In the genomic region with DNA sequence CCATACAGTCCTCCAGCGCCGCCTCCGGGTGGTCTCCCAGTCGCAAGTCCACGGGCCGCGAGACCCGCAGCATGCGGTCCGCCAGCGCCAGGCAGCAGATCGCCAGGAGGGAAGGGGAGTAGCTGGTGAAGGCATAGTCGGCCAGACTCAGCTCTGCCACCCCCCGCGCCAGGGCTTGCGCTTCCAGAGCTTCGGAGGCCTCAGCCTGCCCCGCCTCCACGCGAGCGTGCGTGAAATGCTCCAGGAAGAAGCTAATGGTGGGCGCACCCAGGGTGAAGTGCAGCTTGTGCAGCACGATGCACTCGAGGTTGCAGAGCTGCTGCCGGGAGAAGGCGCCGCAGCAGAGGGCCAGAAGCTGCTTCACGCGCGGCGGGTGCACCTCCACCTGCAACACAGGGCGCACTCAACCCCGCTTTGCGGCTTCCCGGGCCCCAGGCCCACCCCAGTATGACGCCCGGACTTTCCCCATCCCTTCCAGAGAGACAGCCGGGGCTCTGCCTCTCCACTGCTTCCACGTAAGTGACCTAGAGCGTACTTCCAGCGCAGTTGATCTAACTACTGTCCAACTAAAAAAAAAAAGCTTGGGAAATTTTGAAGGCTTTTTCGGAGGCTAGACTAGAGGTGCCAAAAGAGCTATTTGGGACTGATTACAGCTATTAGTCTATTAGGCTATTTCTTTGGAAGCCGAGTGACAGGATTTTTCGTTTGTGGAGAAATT, we compare ENCODE assay signal across 8 cellular contexts. TPM values are rescaled to one million over a fixed set of nuclear protein-coding genes. Genes with fewer than 3 reads are reported as not detected.
DNase-seq lines count a peak whose midpoint lies in the region; ATAC-seq and TF ChIP-seq lines count a peak whose summit lies in the region.

No MANE protein-coding gene starts in this region.

- intact Hi-C loops in PC-9 (cut with micrococcal nuclease; ENCODE audit: unreplicated experiment), result loop anchor here (2.0 kb wide), 1 partner anchor 75 kb away; the partner anchor contains the start of genes DHX29 and MTREX
- intact Hi-C loops in dendritic cell treated with granulocyte-macrophage colony-stimulating factor and Interleukin-4, amounts not matched to agents 40 ng/mL and 50 ng/mL, for 4 days (cut with micrococcal nuclease), result loop anchor here (5.0 kb wide), 1 partner anchor 59 kb away; the partner anchor contains the start of gene CDC20B

- no peaks in the 10 kb centered on the region for H3K36me3 ChIP-seq in PC-9 (ENCODE audit: low read depth)

- peaks cover 23% of the 10 kb centered on the region for H3K4me1 ChIP-seq in PC-9 (replicated peaks; ENCODE audit: insufficient read depth)

- no peaks in the 10 kb centered on the region for H4K20me1 ChIP-seq in PC-9 (ENCODE audit: insufficient read depth)

- no peaks in the 10 kb centered on the region for H3K9me3 ChIP-seq in PC-9 (ENCODE audit: insufficient read depth, low read depth)

- DNase-seq in NCI-H1092 treated with DMSO at 0.1 percent for 48 hours (lab: John Stamatoyannopoulos, UW) (peak; percentile 19), NCI-H1092 (lab: John Stamatoyannopoulos, UW) (no peak), PC-9 (peak in 1 of 2 experiments; percentile 37), neural crest cell (ENCODE audit: low read depth, low spot score) (peak; percentile 22), epidermal melanocyte (ENCODE audit: insufficient read length, low spot score) (no peak)

- CTCF ChIA-PET in PC-9 (lab: Charles Lee), result interaction anchor here (0.6 to 1.4 kb wide), 4 partner anchors 44 to 477 kb away, joined by 3 to 7 read pairs (median 3); no protein-coding TSS in a partner anchor

- POLR2A ChIA-PET in PC-9 (lab: Charles Lee; ENCODE audit: unreplicated experiment), result interaction anchor here (0.6 kb wide), 2 partner anchors 44 to 534 kb away, joined by 6 to 12 read pairs; no protein-coding TSS in a partner anchor

- no peaks in the 10 kb centered on the region for H3K9me2 ChIP-seq in PC-9 (ENCODE audit: insufficient read depth)

- no peaks in the 10 kb centered on the region for H3K79me2 ChIP-seq in PC-9 (ENCODE audit: low read depth)

- peaks cover 28% of the 10 kb centered on the region for H3K4me1 Mint-ChIP-seq in dendritic cell treated with granulocyte-macrophage colony-stimulating factor and Interleukin-4, amounts not matched to agents 40 ng/mL and 50 ng/mL, for 4 days (ENCODE audit: low read depth)
- H3K4me1 Mint-ChIP-seq in neural crest cell, result peaks cover 29% of the 10 kb centered on the region

- no peaks in the 10 kb centered on the region for H3K9me3 Mint-ChIP-seq in dendritic cell treated with granulocyte-macrophage colony-stimulating factor and Interleukin-4, amounts not matched to agents 40 ng/mL and 50 ng/mL, for 4 days
- no peaks in the 10 kb centered on the region for H3K9me3 Mint-ChIP-seq in neural crest cell

- H3K27me3 ChIP-seq in PC-9 (ENCODE audit: insufficient read depth, low read depth), result no peaks in the 10 kb centered on the region

- no TSS peak for BruUV-seq in PC-9 (replicated peaks; lab: Mats Ljungman, UMichigan)

- H3K27me3 Mint-ChIP-seq in dendritic cell treated with granulocyte-macrophage colony-stimulating factor and Interleukin-4, amounts not matched to agents 40 ng/mL and 50 ng/mL, for 4 days, result peaks cover 95% of the 10 kb centered on the region
- H3K27me3 Mint-ChIP-seq in neural crest cell (ENCODE audit: low read depth), result peaks cover 90% of the 10 kb centered on the region

- peaks cover 29% of the 10 kb centered on the region for H3F3A ChIP-seq in PC-9 (ENCODE audit: insufficient read depth, low read depth)

- peak overlapping the region; percentile 97 for H2AFZ ChIP-seq in PC-9

- TF ChIP-seq CTCF in PC-9 (conservative IDR thresholded peaks at IDR 0.05), result no peak
- peak; percentile 31 for TF ChIP-seq CTCF in neural crest cell (conservative IDR thresholded peaks at IDR 0.05)

- H3K4me2 ChIP-seq in PC-9, result peak overlapping the region; percentile 97

- no peak overlapping the region for H3K27ac Mint-ChIP-seq in dendritic cell treated with granulocyte-macrophage colony-stimulating factor and Interleukin-4, amounts not matched to agents 40 ng/mL and 50 ng/mL, for 4 days
- H3K27ac Mint-ChIP-seq in neural crest cell (ENCODE audit: unreplicated experiment), result no peak overlapping the region

- no peak for ATAC-seq in activated CD4-positive, CD25-positive, alpha-beta regulatory T cell treated with anti-CD3 and anti-CD28 coated beads, Interleukin-2, amount 50 U/mL, for 24 hours
- ATAC-seq in HG02763 (IDR thresholded peaks at IDR 0.05; ENCODE audit: unreplicated experiment), result no peak

- H3K27ac ChIP-seq in PC-9, result no peak overlapping the region

- peak overlapping the region; percentile 89 for H3K4me3 ChIP-seq in PC-9

- peak overlapping the region; percentile 86 for H3K4me3 Mint-ChIP-seq in dendritic cell treated with granulocyte-macrophage colony-stimulating factor and Interleukin-4, amounts not matched to agents 40 ng/mL and 50 ng/mL, for 4 days
- peak overlapping the region; percentile 92 for H3K4me3 Mint-ChIP-seq in neural crest cell

- H3K36me3 Mint-ChIP-seq in dendritic cell treated with granulocyte-macrophage colony-stimulating factor and Interleukin-4, amounts not matched to agents 40 ng/mL and 50 ng/mL, for 4 days (ENCODE audit: low read depth), result peaks cover 6% of the 10 kb centered on the region
- no peaks in the 10 kb centered on the region for H3K36me3 Mint-ChIP-seq in neural crest cell (ENCODE audit: low read depth)

RNA-seq across cellular contexts. Expression of gene CCNO, which starts 1.8 kb away (rescaled TPM):
- 4.7 and 7.1 TPM in 2 replicates for total RNA-seq in PC-9 (2021)
- total RNA-seq in neural crest cell, result 0.28 TPM in 1 of 2 replicates, not detected in the other

RNA-seq across cellular contexts. Expression of gene MCIDAS, which starts 4.5 kb away (rescaled TPM):
- total RNA-seq in PC-9 (2021) (1.1 and 1.8 TPM in 2 replicates), neural crest cell (not detected in 2 replicates)

RNA-seq across cellular contexts. Expression of gene CDC20B, which starts 58.7 kb away (rescaled TPM):
- total RNA-seq in PC-9 (2021) (not detected in 2 replicates), neural crest cell (not detected in 2 replicates)

Comparison
In these comparisons a context has a peak if more than half of its experiments do, and no peak if none do; other contexts are left out.
1. DNase-seq: peak in NCI-H1092 treated with DMSO at 0.1 percent for 48 hours (single experiment) and neural crest cell (single experiment); none in NCI-H1092 (single experiment) and epidermal melanocyte (single experiment).